1 cellular context compared by ENCODE assay signal in genomic region chr2:159912580-159912979, GRCh38.
TF ChIP-seq lines count a peak whose summit lies in the region.

No MANE protein-coding gene starts in this region.

TF ChIP-seq in WTC11, 78 proteins besides CTCF, POLR2A, EP300 and RAD21 (continued from another document):
- TF ChIP-seq, protein P1, sequence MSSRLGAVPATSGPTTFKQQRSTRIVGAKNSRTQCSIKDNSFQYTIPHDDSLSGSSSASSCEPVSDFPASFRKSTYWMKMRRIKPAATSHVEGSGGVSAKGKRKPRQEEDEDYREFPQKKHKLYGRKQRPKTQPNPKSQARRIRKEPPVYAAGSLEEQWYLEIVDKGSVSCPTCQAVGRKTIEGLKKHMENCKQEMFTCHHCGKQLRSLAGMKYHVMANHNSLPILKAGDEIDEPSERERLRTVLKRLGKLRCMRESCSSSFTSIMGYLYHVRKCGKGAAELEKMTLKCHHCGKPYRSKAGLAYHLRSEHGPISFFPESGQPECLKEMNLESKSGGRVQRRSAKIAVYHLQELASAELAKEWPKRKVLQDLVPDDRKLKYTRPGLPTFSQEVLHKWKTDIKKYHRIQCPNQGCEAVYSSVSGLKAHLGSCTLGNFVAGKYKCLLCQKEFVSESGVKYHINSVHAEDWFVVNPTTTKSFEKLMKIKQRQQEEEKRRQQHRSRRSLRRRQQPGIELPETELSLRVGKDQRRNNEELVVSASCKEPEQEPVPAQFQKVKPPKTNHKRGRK (CRISPR knock-in tag; IDR thresholded peaks at IDR 0.05; ENCODE audit: borderline replicate concordance), result no peak
- TF ChIP-seq IRF1 (CRISPR knock-in tag; IDR thresholded peaks at IDR 0.05) (no peak), ZNF425 (CRISPR knock-in tag; conservative IDR thresholded peaks at IDR 0.05) (no peak), CBFB (CRISPR knock-in tag; IDR thresholded peaks at IDR 0.05; ENCODE audit: low read depth) (no peak), NFE2L1 (CRISPR knock-in tag; IDR thresholded peaks at IDR 0.05) (no peak), ZNF281 (CRISPR knock-in tag; IDR thresholded peaks at IDR 0.05) (no peak), ZNF671 (CRISPR knock-in tag; IDR thresholded peaks at IDR 0.05) (no peak), ZNF121 (CRISPR knock-in tag; IDR thresholded peaks at IDR 0.05) (no peak), ATF3 (CRISPR knock-in tag; conservative IDR thresholded peaks at IDR 0.05) (no peak), ZNF396 (CRISPR knock-in tag; IDR thresholded peaks at IDR 0.05; ENCODE audit: borderline replicate concordance) (no peak), NFYB (CRISPR knock-in tag; conservative IDR thresholded peaks at IDR 0.05; ENCODE audit: low read depth) (no peak), TEAD1 (CRISPR knock-in tag; IDR thresholded peaks at IDR 0.05) (no peak), OVOL2 (CRISPR knock-in tag; IDR thresholded peaks at IDR 0.05; ENCODE audit: borderline replicate concordance) (no peak), ATF2 (CRISPR knock-in tag; IDR thresholded peaks at IDR 0.05; ENCODE audit: borderline replicate concordance, low read depth) (no peak)
- TF ChIP-seq, protein P2, sequence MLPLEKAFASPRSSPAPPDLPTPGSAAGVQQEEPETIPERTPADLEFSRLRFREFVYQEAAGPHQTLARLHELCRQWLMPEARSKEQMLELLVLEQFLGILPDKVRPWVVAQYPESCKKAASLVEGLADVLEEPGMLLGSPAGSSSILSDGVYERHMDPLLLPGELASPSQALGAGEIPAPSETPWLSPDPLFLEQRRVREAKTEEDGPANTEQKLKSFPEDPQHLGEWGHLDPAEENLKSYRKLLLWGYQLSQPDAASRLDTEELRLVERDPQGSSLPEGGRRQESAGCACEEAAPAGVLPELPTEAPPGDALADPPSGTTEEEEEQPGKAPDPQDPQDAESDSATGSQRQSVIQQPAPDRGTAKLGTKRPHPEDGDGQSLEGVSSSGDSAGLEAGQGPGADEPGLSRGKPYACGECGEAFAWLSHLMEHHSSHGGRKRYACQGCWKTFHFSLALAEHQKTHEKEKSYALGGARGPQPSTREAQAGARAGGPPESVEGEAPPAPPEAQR (CRISPR knock-in tag; IDR thresholded peaks at IDR 0.05), result no peak
- TF ChIP-seq, protein P3, sequence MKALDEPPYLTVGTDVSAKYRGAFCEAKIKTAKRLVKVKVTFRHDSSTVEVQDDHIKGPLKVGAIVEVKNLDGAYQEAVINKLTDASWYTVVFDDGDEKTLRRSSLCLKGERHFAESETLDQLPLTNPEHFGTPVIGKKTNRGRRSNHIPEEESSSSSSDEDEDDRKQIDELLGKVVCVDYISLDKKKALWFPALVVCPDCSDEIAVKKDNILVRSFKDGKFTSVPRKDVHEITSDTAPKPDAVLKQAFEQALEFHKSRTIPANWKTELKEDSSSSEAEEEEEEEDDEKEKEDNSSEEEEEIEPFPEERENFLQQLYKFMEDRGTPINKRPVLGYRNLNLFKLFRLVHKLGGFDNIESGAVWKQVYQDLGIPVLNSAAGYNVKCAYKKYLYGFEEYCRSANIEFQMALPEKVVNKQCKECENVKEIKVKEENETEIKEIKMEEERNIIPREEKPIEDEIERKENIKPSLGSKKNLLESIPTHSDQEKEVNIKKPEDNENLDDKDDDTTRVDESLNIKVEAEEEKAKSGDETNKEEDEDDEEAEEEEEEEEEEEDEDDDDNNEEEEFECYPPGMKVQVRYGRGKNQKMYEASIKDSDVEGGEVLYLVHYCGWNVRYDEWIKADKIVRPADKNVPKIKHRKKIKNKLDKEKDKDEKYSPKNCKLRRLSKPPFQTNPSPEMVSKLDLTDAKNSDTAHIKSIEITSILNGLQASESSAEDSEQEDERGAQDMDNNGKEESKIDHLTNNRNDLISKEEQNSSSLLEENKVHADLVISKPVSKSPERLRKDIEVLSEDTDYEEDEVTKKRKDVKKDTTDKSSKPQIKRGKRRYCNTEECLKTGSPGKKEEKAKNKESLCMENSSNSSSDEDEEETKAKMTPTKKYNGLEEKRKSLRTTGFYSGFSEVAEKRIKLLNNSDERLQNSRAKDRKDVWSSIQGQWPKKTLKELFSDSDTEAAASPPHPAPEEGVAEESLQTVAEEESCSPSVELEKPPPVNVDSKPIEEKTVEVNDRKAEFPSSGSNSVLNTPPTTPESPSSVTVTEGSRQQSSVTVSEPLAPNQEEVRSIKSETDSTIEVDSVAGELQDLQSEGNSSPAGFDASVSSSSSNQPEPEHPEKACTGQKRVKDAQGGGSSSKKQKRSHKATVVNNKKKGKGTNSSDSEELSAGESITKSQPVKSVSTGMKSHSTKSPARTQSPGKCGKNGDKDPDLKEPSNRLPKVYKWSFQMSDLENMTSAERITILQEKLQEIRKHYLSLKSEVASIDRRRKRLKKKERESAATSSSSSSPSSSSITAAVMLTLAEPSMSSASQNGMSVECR (CRISPR knock-in tag; IDR thresholded peaks at IDR 0.05; ENCODE audit: borderline replicate concordance), result no peak
- TF ChIP-seq, protein P4, sequence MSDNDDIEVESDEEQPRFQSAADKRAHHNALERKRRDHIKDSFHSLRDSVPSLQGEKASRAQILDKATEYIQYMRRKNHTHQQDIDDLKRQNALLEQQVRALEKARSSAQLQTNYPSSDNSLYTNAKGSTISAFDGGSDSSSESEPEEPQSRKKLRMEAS (CRISPR knock-in tag; IDR thresholded peaks at IDR 0.05), result no peak
